Comparison of ENCODE assay signal across 10 cellular contexts in the genomic region with DNA sequence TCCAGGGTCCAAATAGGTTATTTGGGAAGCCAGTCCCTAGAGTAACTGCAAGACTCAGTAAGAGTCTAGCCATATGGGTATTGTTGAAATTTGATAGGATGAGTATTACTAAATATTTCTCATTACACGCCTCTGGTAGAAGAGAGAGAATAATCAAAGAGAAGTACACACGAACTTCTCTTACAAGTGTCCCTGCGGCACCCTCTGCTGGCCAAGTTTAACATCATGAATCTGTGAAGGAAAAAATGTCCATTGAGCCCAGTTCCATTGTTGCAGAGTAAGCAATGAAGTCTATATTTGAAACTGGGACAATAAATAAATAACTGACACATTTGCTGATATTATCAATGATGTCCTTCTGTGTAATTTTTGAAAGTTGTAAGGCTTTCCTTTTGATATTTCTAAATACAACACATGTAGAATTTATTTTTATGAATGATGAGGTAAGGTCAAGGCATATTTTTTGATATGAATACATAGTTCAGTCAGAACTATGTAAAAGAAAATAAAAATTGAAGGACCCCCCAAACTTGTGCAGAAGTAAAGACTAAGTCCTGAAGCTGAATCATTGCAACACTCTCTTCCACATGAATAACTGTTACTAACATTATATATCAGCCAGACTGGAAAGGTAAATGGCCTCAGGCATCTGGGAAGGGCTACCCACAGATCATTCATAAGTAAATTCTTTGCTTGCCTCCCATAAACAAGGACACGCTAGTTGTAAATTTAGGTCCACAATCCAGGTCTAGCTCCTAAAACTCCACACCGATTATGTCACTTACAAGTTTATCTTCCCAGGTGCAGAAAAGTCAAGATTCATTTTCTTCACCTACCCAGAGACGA. TPM values are rescaled to one million over a fixed set of nuclear protein-coding genes. Genes with fewer than 3 reads are reported as not detected.
DNase-seq lines count a peak whose midpoint lies in the region; ATAC-seq lines count a peak whose summit lies in the region.
"Had no signal": no experiment of that assay in that cellular context is flagged by ENCODE, and none has a peak within 500 bp of the region (broad histone marks: within the 10 kb centered on the region; RNA-seq: fewer than 3 reads in every experiment).

No MANE protein-coding gene starts in this region.

- DNase-seq in Caki2 (ENCODE audit: low read depth) (peak; percentile 37), NCI-H345 treated with DMSO at 0.1 percent for 48 hours (lab: John Stamatoyannopoulos, UW; ENCODE audit: unreplicated experiment) (peak; percentile 65), anterior cingulate cortex (lab: John Stamatoyannopoulos, UW) (peak in 30 of 58 donors; percentile 1 to 64 (median 16)), iPS-NIHi11 (ENCODE audit: low spot score) (peak; percentile 30), cortex of kidney (lab: John Stamatoyannopoulos, UW) (no peak)
- peak; percentile 15 to 23 for DNase-seq in stimulated activated CD4-positive, alpha-beta T cell treated with anti-CD3 and anti-CD28 coated beads, Interleukin-2, amount 100 ng/mL, for 48 hours
- DNase-seq: naive B cell had no signal

- in situ Hi-C loops in Caki2 (cut with HindIII; ENCODE audit: low pct_unique_long_range_greater_than_20kb, low sequenced_read_pairs), result no loop called here

- ATAC-seq in GM21717 (IDR thresholded peaks at IDR 0.05; ENCODE audit: unreplicated experiment) (peak; percentile 68), HG02763 (IDR thresholded peaks at IDR 0.05; ENCODE audit: unreplicated experiment) (no peak)

RNA-seq across cellular contexts. Expression of a gene that starts 10.0 kb away (rescaled TPM):
- total RNA-seq in Caki2 (2014; rRNA removed; shearing (Covaris generic); ENCODE audit: low replicate concordance), result not detected in 2 replicates
- total RNA-seq: Peyer's patch had no signal

RNA-seq across cellular contexts. Expression of a gene that starts 41.7 kb away (rescaled TPM):
- total RNA-seq in Caki2 (2014; rRNA removed; shearing (Covaris generic); ENCODE audit: low replicate concordance), result not detected in 2 replicates
- total RNA-seq: Peyer's patch had no signal

RNA-seq across cellular contexts. Expression of a gene that starts 49.1 kb away (rescaled TPM):
- total RNA-seq in Caki2 (2014; rRNA removed; shearing (Covaris generic); ENCODE audit: low replicate concordance), result not detected in 2 replicates
- total RNA-seq: Peyer's patch had no signal

RNA-seq across cellular contexts. Expression of a gene that starts 54.8 kb away (rescaled TPM):
- total RNA-seq in Caki2 (2014; rRNA removed; shearing (Covaris generic); ENCODE audit: low replicate concordance), result not detected in 2 replicates
- total RNA-seq: Peyer's patch had no signal

RNA-seq across cellular contexts. Expression of a gene that starts 57.2 kb away (rescaled TPM):
- total RNA-seq in Caki2 (2014; rRNA removed; shearing (Covaris generic); ENCODE audit: low replicate concordance), result not detected in 2 replicates
- total RNA-seq: Peyer's patch had no signal
